9 cellular contexts compared by ENCODE assay signal in genomic region chr2:10325278-10326145, GRCh38. TPM values are rescaled to one million over a fixed set of nuclear protein-coding genes. Genes with fewer than 3 reads are reported as not detected.
DNase-seq lines count a peak whose midpoint lies in the region; ATAC-seq, FAIRE-seq and TF ChIP-seq lines count a peak whose summit lies in the region.
"Had no signal": no experiment of that assay in that cellular context is flagged by ENCODE, and none has a peak within 500 bp of the region (broad histone marks: within the 10 kb centered on the region; RNA-seq: fewer than 3 reads in every experiment).

No MANE protein-coding gene starts in this region.

- peak overlapping the region; percentile 5 for H3K27ac Mint-ChIP-seq in Calu3 (ENCODE audit: unreplicated experiment)
- H3K27ac Mint-ChIP-seq in T-helper 17 cell = peak overlapping the region; percentile 97
- H3K27ac Mint-ChIP-seq: T-helper 2 cell treated with Interferon-gamma antibody and Interleukin-4, amounts not matched to agents 5 μg/mL and 100 μg/mL, for 36 hours had no signal

- H3K9ac ChIP-seq in MM.1S (ENCODE audit: low read length) = peak overlapping the region; percentile 50
- H3K9ac ChIP-seq in mucosa of rectum (ENCODE audit: low read depth in 1 of 2, low read length in 2 of 2) = no peak overlapping the region

- peaks cover 93% of the 10 kb centered on the region for H3K79me2 ChIP-seq in MM.1S (ENCODE audit: low read length)

- H2AFZ ChIP-seq in MM.1S (ENCODE audit: low read length) = no peak overlapping the region

- peaks cover 5% of the 10 kb centered on the region for H3K9me3 Mint-ChIP-seq in Calu3 (ENCODE audit: low read depth, unreplicated experiment)
- H3K9me3 Mint-ChIP-seq: T-helper 2 cell treated with Interferon-gamma antibody and Interleukin-4, amounts not matched to agents 5 μg/mL and 100 μg/mL, for 36 hours had no signal

- H3K4me3 Mint-ChIP-seq in Calu3 (ENCODE audit: low read depth, unreplicated experiment) = no peak overlapping the region
- no peak overlapping the region for H3K4me3 Mint-ChIP-seq in T-helper 17 cell
- H3K4me3 Mint-ChIP-seq: T-helper 2 cell treated with Interferon-gamma antibody and Interleukin-4, amounts not matched to agents 5 μg/mL and 100 μg/mL, for 36 hours had no signal

- FAIRE-seq in HTR-8/SVneo (lab: Jason Lieb, UNC) = no peak

- ATAC-seq in T-helper 17 cell (no peak), HG03457 (IDR thresholded peaks at IDR 0.05; ENCODE audit: unreplicated experiment) (no peak), HG02970 (IDR thresholded peaks at IDR 0.05; ENCODE audit: low FRiP score, unreplicated experiment) (no peak)

- no peaks in the 10 kb centered on the region for H3K27me3 ChIP-seq in MM.1S (replicated peaks; ENCODE audit: insufficient read depth, low read length)
- no peaks in the 10 kb centered on the region for H3K27me3 ChIP-seq in mucosa of rectum (ENCODE audit: control insufficient read depth in 2 of 2, insufficient read depth in 2 of 2, low read length in 2 of 2)

- CTCF ChIA-PET in Calu3 (lab: Charles Lee) = no interaction called here

- peaks cover 10% of the 10 kb centered on the region for H3K36me3 Mint-ChIP-seq in Calu3 (ENCODE audit: insufficient read depth, unreplicated experiment)
- peaks cover 2% of the 10 kb centered on the region for H3K36me3 Mint-ChIP-seq in T-helper 17 cell (ENCODE audit: low read depth)

- no peaks in the 10 kb centered on the region for H3K9me2 ChIP-seq in MM.1S (replicated peaks; ENCODE audit: insufficient read depth, low read length)

- intact Hi-C loops in Calu3 (cut with micrococcal nuclease; ENCODE audit: unreplicated experiment) = no loop called here

- H3K4me1 Mint-ChIP-seq in Calu3 (ENCODE audit: low read depth, unreplicated experiment) (peaks cover 70% of the 10 kb centered on the region), T-helper 17 cell (peaks cover 49% of the 10 kb centered on the region)

- DNase-seq in Calu3 = no peak
- peak; percentile 77 for DNase-seq in MM.1S
- DNase-seq in T-helper 17 cell = no peak
- DNase-seq in HTR-8/SVneo (ENCODE audit: insufficient read length, low spot score) = no peak
- no peak for DNase-seq in NOMO-1 (lab: John Stamatoyannopoulos, UW; ENCODE audit: unreplicated experiment in 2 of 2)

- no TSS peak for BruUV-seq in Calu3 (replicated peaks; lab: Mats Ljungman, UMichigan)

- peaks cover 11% of the 10 kb centered on the region for H3F3A ChIP-seq in MM.1S (ENCODE audit: insufficient read depth, low read length)

- no peak for TF ChIP-seq CTCF in Calu3 (IDR thresholded peaks at IDR 0.05; ENCODE audit: unreplicated experiment)
- TF ChIP-seq CTCF in MM.1S (IDR thresholded peaks at IDR 0.05; ENCODE audit: low read length) = no peak

- H3K27ac ChIP-seq in MM.1S (ENCODE audit: low read length) (peak overlapping the region; percentile 82), mucosa of rectum (ENCODE audit: low read depth in 2 of 2, low read length in 2 of 2) (peak overlapping the region; percentile 38 to 48)

- no peaks in the 10 kb centered on the region for H3K36me3 ChIP-seq in MM.1S (replicated peaks; ENCODE audit: insufficient read depth, low read length)
- H3K36me3 ChIP-seq in mucosa of rectum (ENCODE audit: control insufficient read depth in 2 of 2, insufficient read depth in 2 of 2, low read length in 2 of 2) = peaks cover 0 to 5% of the 10 kb centered on the region in 2 donors

- H3K9me3 ChIP-seq in MM.1S (replicated peaks; ENCODE audit: insufficient read depth, low read length) = no peaks in the 10 kb centered on the region
- H3K9me3 ChIP-seq in T-helper 17 cell (ENCODE audit: control insufficient read depth, low read length, poor library complexity, severe bottlenecking) = no peaks in the 10 kb centered on the region
- H3K9me3 ChIP-seq in mucosa of rectum (ENCODE audit: control insufficient read depth in 2 of 2, low read length in 2 of 2) = no peaks in the 10 kb centered on the region

- H3K27me3 Mint-ChIP-seq in Calu3 (ENCODE audit: unreplicated experiment) (no peaks in the 10 kb centered on the region), T-helper 17 cell (no peaks in the 10 kb centered on the region)

- peaks cover 43% of the 10 kb centered on the region for H3K4me1 ChIP-seq in MM.1S (ENCODE audit: low read length)
- peaks cover 27 to 42% of the 10 kb centered on the region in 2 donors for H3K4me1 ChIP-seq in mucosa of rectum (ENCODE audit: control insufficient read depth in 2 of 2, insufficient read depth in 2 of 2, low read length in 2 of 2)

- 0 out of 2 replicates have a peak, but pooled peaks cover 7% of the 10 kb centered on the region for H4K20me1 ChIP-seq in MM.1S (ENCODE audit: insufficient read depth, low read length)

- H3K4me2 ChIP-seq in MM.1S (ENCODE audit: low read depth, low read length) = peak overlapping the region; percentile 56

- H3K4me3 ChIP-seq in MM.1S (ENCODE audit: low read length) (no peak overlapping the region), mucosa of rectum (ENCODE audit: low read length in 2 of 2) (peak overlapping the region in 1 of 2 donors; percentile 26)

RNA-seq across cellular contexts. Expression of gene HPCAL1, which starts 22.8 kb away (rescaled TPM):
- 34.0 and 35.1 TPM in 2 replicates for total RNA-seq in Calu3 (2022)
- total RNA-seq in T-helper 17 cell = 10 to 100 TPM; 44.2 TPM
